Comparison of ENCODE assay signal across 1 cellular context in genomic region chr2:211144078-211144477, GRCh38.
TF ChIP-seq lines count a peak whose summit lies in the region.

No MANE protein-coding gene starts in this region.

TF ChIP-seq in HepG2, 621 proteins besides CTCF, POLR2A, EP300 and RAD21 (continued from another document):
- TF ChIP-seq ZBTB26 (CRISPR knock-in tag; IDR thresholded peaks at IDR 0.05; ENCODE audit: borderline replicate concordance) (no peak), TBX2 (CRISPR knock-in tag; IDR thresholded peaks at IDR 0.05; ENCODE audit: borderline replicate concordance) (no peak), FOSL2 (CRISPR knock-in tag; IDR thresholded peaks at IDR 0.05) (no peak), MAFF (IDR thresholded peaks at IDR 0.05; ENCODE audit: low read depth, low read length) (peak; percentile 96), NFE2L2 (IDR thresholded peaks at IDR 0.05; ENCODE audit: low read length) (peak; percentile 49; the same call in 1 of the 2 replicates), ZNF776 (CRISPR knock-in tag; IDR thresholded peaks at IDR 0.05) (no peak), CHD4 (IDR thresholded peaks at IDR 0.05; ENCODE audit: borderline replicate concordance, low read length) (no peak), FLYWCH1 (CRISPR knock-in tag; IDR thresholded peaks at IDR 0.05) (no peak), ZNF558 (CRISPR knock-in tag; IDR thresholded peaks at IDR 0.05; ENCODE audit: borderline replicate concordance) (no peak), SAFB2 (CRISPR knock-in tag; IDR thresholded peaks at IDR 0.05; ENCODE audit: borderline replicate concordance, low read depth) (no peak), IRX3 (CRISPR knock-in tag; IDR thresholded peaks at IDR 0.05; ENCODE audit: borderline replicate concordance, low read depth) (no peak)
TF ChIP-seq in HepG2: peak in this region for 3.
